8 cellular contexts compared by ENCODE assay signal in genomic region chr12:95072900-95073697, GRCh38. TPM values are rescaled to one million over a fixed set of nuclear protein-coding genes. Genes with fewer than 3 reads are reported as not detected.
DNase-seq lines count a peak whose midpoint lies in the region; ATAC-seq and TF ChIP-seq lines count a peak whose summit lies in the region.

Gene NR2C1 (minus strand): TSS chr12:95073618. CDS start chr12:95067384, 6,234 bp downstream.

- peak within 1 kb of the TSS; percentile 94 for H2BK120ac ChIP-seq in trophoblast cell (ENCODE audit: insufficient read depth, low read length, poor library complexity)

- H2AK5ac ChIP-seq in trophoblast cell (ENCODE audit: low read length), result no peak within 1 kb of the TSS

- ATAC-seq in HG02759 (IDR thresholded peaks at IDR 0.05; ENCODE audit: unreplicated experiment), result peak; percentile 94

- H3K27me3 ChIP-seq in adipocyte (replicated peaks; ENCODE audit: control insufficient read depth, insufficient read depth, low read length) (no peaks in the 10 kb centered on the region), trophoblast cell (ENCODE audit: insufficient read depth, low read length) (no peaks in the 10 kb centered on the region)

- H3K4me1 ChIP-seq in adipocyte (ENCODE audit: control insufficient read depth, insufficient read depth, low read length), result peaks cover 23% of the 10 kb centered on the region
- no peaks in the 10 kb centered on the region for H3K4me1 ChIP-seq in trophoblast cell (ENCODE audit: control insufficient read depth in 1 of 2, insufficient read depth in 2 of 2, low read length in 2 of 2)

- H3K4me2 ChIP-seq in trophoblast cell (ENCODE audit: low read length), result peak within 1 kb of the TSS; percentile 65

- peaks cover 11% of the 10 kb centered on the region for H3K79me2 ChIP-seq in trophoblast cell (ENCODE audit: control insufficient read depth, insufficient read depth, low read length, poor library complexity)

- peak within 1 kb of the TSS; percentile 82 for H3K4me3 ChIP-seq in GM12864 (ENCODE audit: low read depth, low read length)
- peak within 1 kb of the TSS; percentile 98 for H3K4me3 ChIP-seq in adipocyte (ENCODE audit: low read length)
- peak within 1 kb of the TSS; percentile 96 for H3K4me3 ChIP-seq in trophoblast cell (ENCODE audit: low read depth, low read length)

- H3K9me3 Mint-ChIP-seq in type B pancreatic cell, result no peaks in the 10 kb centered on the region

- H2BK12ac ChIP-seq in trophoblast cell (ENCODE audit: low read length), result peak within 1 kb of the TSS; percentile 8

- peak within 1 kb of the TSS; percentile 92 for H2AFZ ChIP-seq in trophoblast cell (ENCODE audit: insufficient read depth, low read length, poor library complexity)

- H3K4ac ChIP-seq in trophoblast cell (ENCODE audit: low read depth, low read length), result peak within 1 kb of the TSS; percentile 98

- H3K36me3 ChIP-seq in adipocyte (ENCODE audit: control insufficient read depth, insufficient read depth, low read length, severe bottlenecking) (no peaks in the 10 kb centered on the region), trophoblast cell (ENCODE audit: control insufficient read depth in 1 of 2, insufficient read depth in 2 of 2, low read length in 2 of 2) (no peaks in the 10 kb centered on the region)

- peak within 1 kb of the TSS; percentile 96 for H3K18ac ChIP-seq in trophoblast cell (ENCODE audit: low read length)

- H3K9ac ChIP-seq in adipocyte (ENCODE audit: low read length), result peak within 1 kb of the TSS; percentile 97
- peak within 1 kb of the TSS; percentile 86 for H3K9ac ChIP-seq in trophoblast cell (ENCODE audit: low read length)

- whole genome bisulfite sequencing in trophoblast cell (ENCODE audit: extremely low coverage, insufficient coverage, insufficient read length), result no CpG with 5 or more reads among the region's 99 CpGs

- H3K27ac ChIP-seq in trophoblast cell (ENCODE audit: low read depth, low read length), result peak within 1 kb of the TSS; percentile 87

- H3K14ac ChIP-seq in trophoblast cell (ENCODE audit: low read length), result peak within 1 kb of the TSS; percentile 93

- peak within 1 kb of the TSS; percentile 97 for H4K91ac ChIP-seq in trophoblast cell (ENCODE audit: low read depth, low read length)

- intact Hi-C loops in cardiac septum (cut with DNase I), result loop anchor here (2.0 kb wide), 1 partner anchor 70 kb away; the partner anchor contains the start of gene NDUFA12

- peak within 1 kb of the TSS; percentile 92 for H4K12ac ChIP-seq in trophoblast cell (ENCODE audit: low read depth, low read length)

- H4K8ac ChIP-seq in trophoblast cell (ENCODE audit: low read depth, low read length), result peak within 1 kb of the TSS; percentile 96

- peaks cover 7% of the 10 kb centered on the region for H3K4me1 Mint-ChIP-seq in type B pancreatic cell (ENCODE audit: unreplicated experiment)

- H3K4me3 Mint-ChIP-seq in type B pancreatic cell, result peak within 1 kb of the TSS; percentile 94

- DNase-seq in GM12864 (ENCODE audit: low read depth) (peak; percentile 88), NCI-H1436 (lab: John Stamatoyannopoulos, UW) (peak; percentile 91), T follicular helper cell (ENCODE audit: low read depth) (peak; percentile 91), adipocyte (ENCODE audit: low read depth) (peak; percentile 97), cardiac septum (ENCODE audit: low spot score) (peak; percentile 94), trophoblast cell (peak; percentile 4 to 93), type B pancreatic cell (ENCODE audit: extremely low spot score, unreplicated experiment) (peak; percentile 90)

- H3K23ac ChIP-seq in trophoblast cell (ENCODE audit: low read length), result no peak within 1 kb of the TSS

- H3K27ac Mint-ChIP-seq in type B pancreatic cell, result peak within 1 kb of the TSS; percentile 86

- H3K27me3 Mint-ChIP-seq in type B pancreatic cell, result no peaks in the 10 kb centered on the region

- TF ChIP-seq CTCF in GM12864 (IDR thresholded peaks at IDR 0.05; ENCODE audit: low read depth, low read length, missing control alignments) (no peak), type B pancreatic cell (conservative IDR thresholded peaks at IDR 0.05) (no peak)

- H3K79me1 ChIP-seq in trophoblast cell (ENCODE audit: low read length), result peaks cover 9% of the 10 kb centered on the region

- H3K9me3 ChIP-seq in adipocyte (ENCODE audit: control insufficient read depth, low read length) (no peaks in the 10 kb centered on the region), trophoblast cell (ENCODE audit: insufficient read depth, low read depth, low read length) (no peaks in the 10 kb centered on the region)

- H3K36me3 Mint-ChIP-seq in type B pancreatic cell, result peaks cover 5% of the 10 kb centered on the region

- peak within 1 kb of the TSS; percentile 98 for H2BK5ac ChIP-seq in trophoblast cell (ENCODE audit: low read depth, low read length, poor library complexity)

RNA-seq across cellular contexts. Expression of gene NR2C1, which starts in this region (rescaled TPM):
- total RNA-seq in cardiac septum (34.6 TPM), type B pancreatic cell (ENCODE audit: low replicate concordance) (26.0 and 51.5 TPM in 2 replicates)
- polyA plus RNA-seq in trophoblast cell (2013), result 64.4 and 66.8 TPM in 2 replicates

Comparison
In these comparisons a context has a peak if more than half of its experiments do, and no peak if none do; other contexts are left out.
1. Peak in every context shown above with its lines: DNase-seq, ATAC-seq, H3K4me3 ChIP-seq and H3K27ac ChIP-seq.